In the genomic region with DNA sequence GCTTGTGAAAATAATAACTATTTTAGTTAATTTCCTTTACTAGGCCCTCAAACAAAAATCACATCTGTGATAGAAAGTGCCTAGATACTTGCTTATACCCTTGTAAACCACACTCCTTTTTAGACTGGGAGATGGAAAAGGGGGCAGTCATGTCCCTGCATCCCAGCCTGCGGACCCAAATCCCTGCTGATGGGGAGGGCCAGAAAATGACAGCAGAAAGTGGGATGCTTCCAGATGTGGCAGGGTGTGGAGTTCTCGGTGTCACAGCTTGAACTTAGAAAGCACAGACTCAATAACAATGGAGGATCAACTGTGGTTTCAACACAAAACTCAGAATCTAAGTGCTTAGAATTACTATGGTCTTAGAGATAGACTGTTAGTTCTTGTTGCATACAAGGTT, we compare ENCODE assay signal across 23 cellular contexts.
A peak's percentile ranks its signal among the peaks of the same experiment; 100 is the strongest.
DNase-seq lines count a peak whose midpoint lies in the region; ATAC-seq and TF ChIP-seq lines count a peak whose summit lies in the region.
"Had no signal": no experiment of that assay in that cellular context is flagged by ENCODE, and none has a peak within 500 bp of the region (broad histone marks: within the 10 kb centered on the region; RNA-seq: fewer than 3 reads in every experiment).

No MANE protein-coding gene starts in this region.

- no peak for TF ChIP-seq EP300 in esophagus muscularis mucosa (IDR thresholded peaks at IDR 0.05)

- intact Hi-C loops in mammary epithelial cell (cut with micrococcal nuclease) (no loop called here), MCF 10A (cut with micrococcal nuclease) (no loop called here), esophagus muscularis mucosa (cut with DNase I) (no loop called here), vagina (cut with DNase I) (no loop called here), upper lobe of right lung (cut with DNase I) (no loop called here)

- no peaks in the 10 kb centered on the region for H3K27me3 ChIP-seq in mammary epithelial cell (ENCODE audit: insufficient read depth, low read length)
- H3K27me3 ChIP-seq in esophagus muscularis mucosa, result no peaks in the 10 kb centered on the region
- H3K27me3 ChIP-seq in mesendoderm (ENCODE audit: insufficient read depth, low read length, poor library complexity), result no peaks in the 10 kb centered on the region
- no peaks in the 10 kb centered on the region for H3K27me3 ChIP-seq in vagina
- no peaks in the 10 kb centered on the region for H3K27me3 ChIP-seq in upper lobe of right lung
- H3K27me3 ChIP-seq: MG63, SJSA1 had no signal

- peaks cover 9% of the 10 kb centered on the region for H3K9me3 Mint-ChIP-seq in MCF 10A (ENCODE audit: unreplicated experiment)
- H3K9me3 Mint-ChIP-seq: GM23338 had no signal

- H4K5ac ChIP-seq in mesendoderm (ENCODE audit: low read length), result no peak overlapping the region

- H3K9me3 ChIP-seq in mammary epithelial cell (replicated peaks; ENCODE audit: insufficient read depth, low read length) (peaks cover under 1% of the 10 kb centered on the region), esophagus muscularis mucosa (peaks cover 0 to 3% (median 0%) of the 10 kb centered on the region in 4 donors), vagina (no peaks in the 10 kb centered on the region), upper lobe of right lung (no peaks in the 10 kb centered on the region)
- H3K9me3 ChIP-seq: MG63, SJSA1 had no signal

- no peak for ATAC-seq in upper lobe of right lung
- ATAC-seq: GM23338 had no signal

- H3K18ac ChIP-seq in mesendoderm (ENCODE audit: low read length), result no peak overlapping the region

- no peak overlapping the region for H3K27ac ChIP-seq in mammary epithelial cell (ENCODE audit: insufficient read depth, low read depth, low read length)
- H3K27ac ChIP-seq in esophagus muscularis mucosa (replicated peaks in 1 of 4), result peak overlapping the region in 3 of 4 donors; percentile 25 to 31 (median 27)
- H3K27ac ChIP-seq in mesendoderm (ENCODE audit: low read depth, low read length), result no peak overlapping the region
- peak overlapping the region; percentile 23 for H3K27ac ChIP-seq in vagina
- no peak overlapping the region for H3K27ac ChIP-seq in upper lobe of right lung
- H3K27ac ChIP-seq: SJSA1 had no signal

- H4K20me1 ChIP-seq in mammary epithelial cell (ENCODE audit: insufficient read depth, low read length), result no peaks in the 10 kb centered on the region

- H2AFZ ChIP-seq in mammary epithelial cell (ENCODE audit: low read depth, low read length), result no peak overlapping the region
- H2AFZ ChIP-seq: GM23338, PC-9 had no signal

- dilution Hi-C loops in mammary epithelial cell (cut with HindIII; ENCODE audit: low sequenced_read_pairs), result no loop called here

- H2BK15ac ChIP-seq in mesendoderm (replicated peaks; ENCODE audit: low read depth), result peak overlapping the region; percentile 65

- H3K27me3 Mint-ChIP-seq in MCF 10A (ENCODE audit: insufficient read depth, unreplicated experiment), result no peaks in the 10 kb centered on the region

- H3K27ac Mint-ChIP-seq in MCF 10A (ENCODE audit: low read depth, unreplicated experiment), result no peak overlapping the region
- H3K27ac Mint-ChIP-seq: GM23338 had no signal

- no peak overlapping the region for H3K23ac ChIP-seq in mesendoderm (ENCODE audit: low read length)

- H3K4me2 ChIP-seq in mammary epithelial cell (ENCODE audit: insufficient read depth, low read depth, low read length) (no peak overlapping the region), mesendoderm (ENCODE audit: low read length) (no peak overlapping the region)
- H3K4me2 ChIP-seq: GM23338, PC-9 had no signal

- TSS peak; percentile 83 for BruUV-seq in mammary epithelial cell (replicated peaks; lab: Mats Ljungman, UMichigan)
- no TSS peak for BruUV-seq in MCF 10A (replicated peaks; lab: Mats Ljungman, UMichigan)

- H3K79me2 ChIP-seq in mammary epithelial cell (ENCODE audit: insufficient read depth, low read length) (no peaks in the 10 kb centered on the region), mesendoderm (ENCODE audit: control insufficient read depth, insufficient read depth, low read length) (no peaks in the 10 kb centered on the region)

- no peak overlapping the region for H3K56ac ChIP-seq in mesendoderm (ENCODE audit: low read length)

- H3K79me1 ChIP-seq in mesendoderm (ENCODE audit: low read length), result no peaks in the 10 kb centered on the region

- H3K36me3 Mint-ChIP-seq in MCF 10A (ENCODE audit: insufficient read depth, unreplicated experiment), result no peaks in the 10 kb centered on the region

- no peak overlapping the region for H2BK120ac ChIP-seq in mesendoderm (ENCODE audit: low read depth, low read length)

- DNase-seq in mammary epithelial cell, result no peak
- DNase-seq in MCF 10A (ENCODE audit: unreplicated experiment), result no peak
- DNase-seq in esophagus muscularis mucosa (ENCODE audit: extremely low spot score), result peak; percentile 55
- DNase-seq in mesendoderm, result no peak
- peak in 1 of 2 donors; percentile 77 for DNase-seq in vagina (ENCODE audit: extremely low spot score in 2 of 2)
- DNase-seq in COLO668 (lab: John Stamatoyannopoulos, UW; ENCODE audit: unreplicated experiment), result no peak
- no peak for DNase-seq in NCI-H2107 treated with DMSO at 0.1 percent for 48 hours (lab: John Stamatoyannopoulos, UW; ENCODE audit: unreplicated experiment)
- DNase-seq in upper lobe of right lung, result no peak
- DNase-seq: 8988T, ACHN, DMS153, DND-41, HFFc6, KBM-7, MG63, NCI-H2029, NCI-H2227 treated with DMSO at 0.1 percent for 48 hours, NCI-H526 treated with DMSO at 0.1 percent for 48 hours, PC-9, Right ventricle myocardium superior had no signal

- no peak overlapping the region for H2AK5ac ChIP-seq in mesendoderm (ENCODE audit: low read length)

- H3K4me3 Mint-ChIP-seq in MCF 10A (ENCODE audit: unreplicated experiment), result no peak overlapping the region
- H3K4me3 Mint-ChIP-seq: GM23338, HFFc6 had no signal

- H2BK5ac ChIP-seq in mesendoderm (ENCODE audit: low read length), result no peak overlapping the region

- H3K9ac ChIP-seq in mammary epithelial cell (ENCODE audit: insufficient read depth, low read length) (no peak overlapping the region), mesendoderm (ENCODE audit: low read length) (no peak overlapping the region)

- H3K36me3 ChIP-seq in mammary epithelial cell (ENCODE audit: insufficient read depth, low read length) (no peaks in the 10 kb centered on the region), esophagus muscularis mucosa (no peaks in the 10 kb centered on the region), mesendoderm (ENCODE audit: control insufficient read depth, insufficient read depth, low read length) (no peaks in the 10 kb centered on the region), vagina (no peaks in the 10 kb centered on the region), upper lobe of right lung (no peaks in the 10 kb centered on the region)
- H3K36me3 ChIP-seq: HAP-1, MG63, SJSA1 had no signal

- H3K4me1 Mint-ChIP-seq in MCF 10A (ENCODE audit: insufficient read depth, unreplicated experiment), result no peaks in the 10 kb centered on the region

- CTCF ChIA-PET in mammary epithelial cell (lab: Charles Lee; ENCODE audit: low non-redundant PET) (no interaction called here), MCF 10A (lab: Yijun Ruan, JAX) (interaction anchor here (1.0 to 1.1 kb wide), 2 partner anchors 8 to 165 kb away, joined by 3 to 4 read pairs; no protein-coding TSS in a partner anchor)

- WGBS in mammary epithelial cell (ENCODE audit: low coverage, missing lambda C conversion rate), result 94% methylated on average over 2 of the region's 2 CpGs
- 82% methylated on average over 2 of the region's 2 CpGs for WGBS in esophagus muscularis mucosa
- WGBS in mesendoderm (ENCODE audit: extremely low coverage, insufficient coverage, low lambda C conversion rate), result no CpG with 5 or more reads among the region's 2 CpGs

- POLR2A ChIA-PET in MCF 10A (lab: Yijun Ruan, JAX), result interaction anchor here (0.6 to 1.5 kb wide), 3 partner anchors 92 to 1299 kb away, joined by 4 read pairs; no protein-coding TSS in a partner anchor

- H3K4me3 ChIP-seq in mammary epithelial cell (replicated peaks in 1 of 3; ENCODE audit: insufficient read depth in 1 of 3, low read depth in 2 of 3, low read length in 3 of 3) (no peak overlapping the region), esophagus muscularis mucosa (no peak overlapping the region), mesendoderm (ENCODE audit: low read length) (no peak overlapping the region), vagina (no peak overlapping the region), upper lobe of right lung (no peak overlapping the region)
- H3K4me3 ChIP-seq: GM23338, HAP-1, MG63, PC-9, SJSA1 had no signal

- peaks cover 24% of the 10 kb centered on the region for H3K4me1 ChIP-seq in mammary epithelial cell (ENCODE audit: insufficient read depth, low read length)
- H3K4me1 ChIP-seq in esophagus muscularis mucosa, result peaks cover 0 to 8% (median 0%) of the 10 kb centered on the region in 4 donors
- H3K4me1 ChIP-seq in mesendoderm (ENCODE audit: control insufficient read depth, low read depth, low read length), result peaks cover 4% of the 10 kb centered on the region
- no peaks in the 10 kb centered on the region for H3K4me1 ChIP-seq in vagina
- H3K4me1 ChIP-seq in upper lobe of right lung, result no peaks in the 10 kb centered on the region
- H3K4me1 ChIP-seq: HAP-1 had no signal

- in situ Hi-C loops in mammary epithelial cell (cut with MboI; ENCODE audit: low sequenced_read_pairs in 2 of 2), result no loop called here

- TF ChIP-seq POLR2A in esophagus muscularis mucosa (IDR thresholded peaks at IDR 0.05; ENCODE audit: low read depth), result no peak
- TF ChIP-seq POLR2A in vagina (IDR thresholded peaks at IDR 0.05), result no peak

- no peak for TF ChIP-seq CTCF in mammary epithelial cell (conservative IDR thresholded peaks at IDR 0.05 in 1 of 2, IDR thresholded peaks at IDR 0.05 in 1 of 2; ENCODE audit: extremely low read depth in 1 of 2, insufficient read depth in 1 of 2, low read depth in 1 of 2, low read length in 2 of 2)
- no peak for TF ChIP-seq CTCF in MCF 10A (IDR thresholded peaks at IDR 0.05; ENCODE audit: unreplicated experiment)
- no peak for TF ChIP-seq CTCF in esophagus muscularis mucosa (IDR thresholded peaks at IDR 0.05)
- TF ChIP-seq CTCF in vagina (IDR thresholded peaks at IDR 0.05), result no peak
- no peak for TF ChIP-seq CTCF in upper lobe of right lung (IDR thresholded peaks at IDR 0.05)

- no peak overlapping the region for H4K8ac ChIP-seq in mesendoderm (ENCODE audit: low read depth, low read length)

- no peak overlapping the region for H3K4ac ChIP-seq in mesendoderm (ENCODE audit: low read depth, low read length)

Comparison
In these comparisons a context has a peak if more than half of its experiments do, and no peak if none do; other contexts are left out.
1. H3K27ac ChIP-seq: peak in esophagus muscularis mucosa (3 of 4) and vagina (single experiment); none in mammary epithelial cell (single experiment), mesendoderm (single experiment) and upper lobe of right lung (single experiment).